Comparison of ENCODE assay signal across 3 cellular contexts in the genomic region with DNA sequence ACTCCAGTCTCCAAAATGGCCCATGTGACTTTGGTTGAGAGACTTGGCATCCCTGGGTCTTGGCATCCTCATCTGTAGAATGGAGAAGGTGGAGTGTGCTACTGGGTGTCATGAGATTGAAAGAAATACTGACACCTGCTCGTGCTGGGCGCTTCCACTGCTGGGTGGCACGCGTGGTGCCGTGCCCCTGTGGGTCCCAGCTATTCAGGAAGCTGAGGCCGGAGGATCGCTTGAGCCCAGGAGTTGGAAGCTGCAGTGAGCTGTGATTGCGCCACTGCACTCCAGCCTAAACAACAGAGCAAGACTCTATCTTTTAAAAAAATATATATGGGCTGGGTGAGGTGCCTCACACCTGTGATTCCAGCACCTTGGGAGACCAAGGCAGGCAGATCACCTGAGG. TPM values are rescaled to one million over a fixed set of nuclear protein-coding genes. Genes with fewer than 3 reads are reported as not detected.
"Had no signal": no experiment of that assay in that cellular context is flagged by ENCODE, and none has a peak within 500 bp of the region (broad histone marks: within the 10 kb centered on the region; RNA-seq: fewer than 3 reads in every experiment).

No MANE protein-coding gene starts in this region.

- DNase-seq: GDM1, GF-D8 had no signal

- H3K4me3 ChIP-seq: GM12878 had no signal

RNA-seq across cellular contexts. Expression of a gene that starts 53.1 kb away (rescaled TPM):
- total RNA-seq: GM12878 had no signal
